In the genomic region with DNA sequence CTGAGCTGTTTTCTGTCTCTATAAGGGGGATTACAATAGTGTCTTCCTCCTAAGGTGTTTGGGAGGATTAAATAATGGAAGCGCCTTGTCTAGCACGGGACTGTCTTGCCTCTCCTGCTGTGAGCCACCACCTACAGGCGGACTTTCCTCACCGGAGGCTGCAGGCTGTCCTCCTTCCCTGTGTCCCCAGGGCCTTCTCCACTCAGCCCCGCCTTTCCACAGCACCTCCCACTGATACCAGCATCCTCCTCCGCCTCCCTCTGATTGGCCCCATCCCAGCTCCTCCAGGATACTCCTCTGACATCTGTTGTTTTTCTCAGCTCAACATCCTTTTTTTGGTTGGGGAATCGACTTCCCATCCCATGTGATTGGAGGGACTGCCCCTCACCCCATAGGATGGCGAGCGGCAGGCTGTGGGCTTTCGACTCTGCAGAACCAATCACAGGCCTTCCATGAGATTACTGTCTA, we compare ENCODE assay signal across 8 cellular contexts. TPM values are rescaled to one million over a fixed set of nuclear protein-coding genes. Genes with fewer than 3 reads are reported as not detected.
DNase-seq lines count a peak whose midpoint lies in the region; ATAC-seq, FAIRE-seq and TF ChIP-seq lines count a peak whose summit lies in the region.

No MANE protein-coding gene starts in this region.

- H3K4me1 Mint-ChIP-seq in CD8-positive, alpha-beta T cell (ENCODE audit: low read depth): peaks cover 29% of the 10 kb centered on the region

- CTCF ChIA-PET in CD8-positive, alpha-beta T cell (lab: Charles Lee): interaction anchor here (1.1 to 1.4 kb wide), 4 partner anchors 11 to 36 kb away, joined by 3 to 5 read pairs (median 4); a partner anchor contains a TSS
- CTCF ChIA-PET in HepG2 (lab: Yijun Ruan, JAX; ENCODE audit: low intra/inter-chr PET ratio, low total read pairs): no interaction called here

- no peak overlapping the region for H2AFZ ChIP-seq in HepG2 (ENCODE audit: low read length)

- no peak for TF ChIP-seq POLR2A in HepG2 (IDR thresholded peaks at IDR 0.05; ENCODE audit: insufficient read depth in 1 of 2, low read depth in 2 of 2, low read length in 2 of 2)

- H3K4me3 ChIP-seq in CD8-positive, alpha-beta T cell (ENCODE audit: low read depth, low read length): peak overlapping the region; percentile 65
- H3K4me3 ChIP-seq in WI38 (ENCODE audit: low read depth, low read length): peak overlapping the region; percentile 63
- peak overlapping the region; percentile 52 to 74 (median 52) for H3K4me3 ChIP-seq in HepG2 (replicated peaks in 1 of 3; ENCODE audit: insufficient read depth in 1 of 3, low read depth in 2 of 3, low read length in 3 of 3)

- no peaks in the 10 kb centered on the region for H3K9me3 Mint-ChIP-seq in CD8-positive, alpha-beta T cell

- H3K4me2 ChIP-seq in HepG2 (ENCODE audit: low read depth, low read length): peak overlapping the region; percentile 89

- H3K36me3 ChIP-seq in CD8-positive, alpha-beta T cell (ENCODE audit: insufficient read depth, low read length): no peaks in the 10 kb centered on the region
- no peaks in the 10 kb centered on the region; a peak in 1 of 5 replicates for H3K36me3 ChIP-seq in HepG2 (replicated peaks in 1 of 2; ENCODE audit: control insufficient read depth in 1 of 2, insufficient read depth in 2 of 2, low read length in 2 of 2)

- no peak for TF ChIP-seq EP300 in HepG2 (IDR thresholded peaks at IDR 0.05; ENCODE audit: low read depth in 2 of 2, low read length in 2 of 2)
- no peak for TF ChIP-seq EP300 in HepG2 (CRISPR knock-in tag; IDR thresholded peaks at IDR 0.05; ENCODE audit: borderline replicate concordance)

- intact Hi-C loops in CD8-positive, alpha-beta T cell (cut with DNase I, micrococcal nuclease): loop anchor here (1.0 to 10.0 kb wide), 12 partner anchors 22 to 354 kb away; a partner anchor contains a TSS
- intact Hi-C loops in HepG2 (cut with micrococcal nuclease; ENCODE audit: unreplicated experiment): no loop called here

- H3K4me1 ChIP-seq in CD8-positive, alpha-beta T cell (ENCODE audit: insufficient read depth, low read length): peaks cover 37% of the 10 kb centered on the region
- H3K4me1 ChIP-seq in HepG2 (ENCODE audit: insufficient read depth, low read length): peaks cover 38% of the 10 kb centered on the region

- no peak for FAIRE-seq in HepG2 (lab: Jason Lieb, UNC)

- TF ChIP-seq CTCF in CD8-positive, alpha-beta T cell (IDR thresholded peaks at IDR 0.05): no peak
- TF ChIP-seq CTCF in WI38 (IDR thresholded peaks at IDR 0.05; ENCODE audit: low read depth, low read length): no peak
- no peak for TF ChIP-seq CTCF in HepG2 (CRISPR knock-in tag; IDR thresholded peaks at IDR 0.05)

- no peaks in the 10 kb centered on the region for H3K9me3 ChIP-seq in CD8-positive, alpha-beta T cell (ENCODE audit: low read length)
- H3K9me3 ChIP-seq in HepG2 (ENCODE audit: low read length): no peaks in the 10 kb centered on the region

- in situ Hi-C loops in HepG2 (cut with HindIII; ENCODE audit: extremely low pct_ligation_motif_present, low pct_unique_long_range_greater_than_20kb): no loop called here

- WGBS in HepG2 (ENCODE audit: low lambda C conversion rate): 63% methylated on average over 10 of the region's 10 CpGs

- POLR2A ChIA-PET in CD8-positive, alpha-beta T cell (lab: Charles Lee): interaction anchor here (0.9 to 2.6 kb wide), 10 partner anchors 9 to 174 kb away, joined by 3 to 14 read pairs (median 4); a partner anchor contains a TSS
- POLR2A ChIA-PET in HepG2 (lab: Yijun Ruan, JAX): interaction anchor here (0.6 to 3.3 kb wide), 12 partner anchors 8 to 836 kb away, joined by 3 to 20 read pairs (median 4); a partner anchor contains a TSS

- H3K4me3 Mint-ChIP-seq in CD8-positive, alpha-beta T cell: peak overlapping the region; percentile 89

- peak overlapping the region; percentile 57; the same call in 1 of the 2 replicates for H3K9ac ChIP-seq in HepG2 (ENCODE audit: insufficient read depth, low read depth, low read length)

- H3K27ac Mint-ChIP-seq in CD8-positive, alpha-beta T cell: peak overlapping the region; percentile 74

- no peaks in the 10 kb centered on the region for H3K27me3 Mint-ChIP-seq in CD8-positive, alpha-beta T cell (ENCODE audit: low read depth)

- no peak for ATAC-seq in CD8-positive, alpha-beta T cell
- ATAC-seq in GM21526 (IDR thresholded peaks at IDR 0.05; ENCODE audit: low FRiP score, unreplicated experiment) (peak; percentile 3), HepG2 (peak; percentile 7; the same call in 2 of the 3 replicates)

- peak overlapping the region; percentile 37 for H3K27ac ChIP-seq in CD8-positive, alpha-beta T cell (ENCODE audit: low read depth, low read length)
- H3K27ac ChIP-seq in HepG2 (ENCODE audit: extremely low read length, insufficient read depth, low read length): no peak overlapping the region

- DNase-seq in CD8-positive, alpha-beta T cell: peak in 3 of 7 experiments; percentile 21 to 43 (median 31)
- DNase-seq in NCI-H2171 (lab: John Stamatoyannopoulos, UW) (peak; percentile 100), HepG2 (ENCODE audit: low spot score) (peak; percentile 20)
- peak; percentile 25 for DNase-seq in effector CD4-positive, alpha-beta T cell
- peak; percentile 19 to 29 for DNase-seq in stimulated activated CD8-positive, alpha-beta memory T cell treated with anti-CD3 and anti-CD28 coated beads, Interleukin-15, amount 100 ng/mL, for 48 hours (ENCODE audit: low read depth in 2 of 2)
- no peak for DNase-seq in NK-92 treated with Interleukin-12 subunit alpha and Interleukin-12 subunit beta, amount 100 ng/mL, for 24 hours (lab: John Stamatoyannopoulos, UW)

- peaks cover 7% of the 10 kb centered on the region for H3K79me2 ChIP-seq in HepG2 (ENCODE audit: insufficient read depth, low read length)

- TF ChIP-seq RAD21 in HepG2 (CRISPR knock-in tag; IDR thresholded peaks at IDR 0.05): no peak

- no TSS peak for BruUV-seq in HepG2 (replicated peaks; lab: Mats Ljungman, UMichigan)

- peaks cover 26% of the 10 kb centered on the region for H3K36me3 Mint-ChIP-seq in CD8-positive, alpha-beta T cell

- no peaks in the 10 kb centered on the region for H3K27me3 ChIP-seq in CD8-positive, alpha-beta T cell (ENCODE audit: insufficient read depth, low read length)
- H3K27me3 ChIP-seq in HepG2 (ENCODE audit: control insufficient read depth in 1 of 2, insufficient read depth in 2 of 2, low read length in 2 of 2): no peaks in the 10 kb centered on the region

- no peaks in the 10 kb centered on the region for H4K20me1 ChIP-seq in HepG2 (ENCODE audit: insufficient read depth, low read length)

RNA-seq across cellular contexts. Expression of a gene that starts 0.9 kb away (rescaled TPM):
- total RNA-seq in CD8-positive, alpha-beta T cell: 10 to 100 TPM; 25.5 to 29.6 TPM
- total RNA-seq in HepG2 (2016; rRNA removed; fragmentation: Illumina TruSeq; extraction: Trizol): 18.3 and 28.0 TPM in 2 replicates
- total RNA-seq in HepG2 (2016; cell fraction: cytosol; rRNA removed; fragmentation: Illumina TruSeq; extraction: Trizol; ENCODE audit: low read depth): 51.5 and 53.9 TPM in 2 replicates
- total RNA-seq in HepG2 (2016; cell fraction: insoluble cytoplasmic fraction; rRNA removed; fragmentation: Illumina TruSeq; extraction: Trizol): 16.7 and 27.4 TPM in 2 replicates
- 51.9 and 59.6 TPM in 2 replicates for total RNA-seq in HepG2 (2016; cell fraction: membrane; rRNA removed; fragmentation: Illumina TruSeq; extraction: Trizol)
- total RNA-seq in HepG2 (2016; cell fraction: nucleus; rRNA removed; fragmentation: Illumina TruSeq; extraction: Trizol): 16.4 and 20.2 TPM in 2 replicates
- polyA plus RNA-seq in HepG2 (2011; rRNA removed): 25.4 and 29.8 TPM in 2 replicates
- polyA plus RNA-seq in HepG2 (2011; cell fraction: cytosol; rRNA removed): 15.9 and 40.6 TPM in 2 replicates
- 29.4 and 31.6 TPM in 2 replicates for polyA plus RNA-seq in HepG2 (2011; cell fraction: nucleus; rRNA removed)
- 11.6 and 12.2 TPM in 2 replicates for polyA plus RNA-seq in HepG2 (2012)
- polyA plus RNA-seq in HepG2 (2016; cell fraction: cytosol; fragmentation: Illumina TruSeq; extraction: Trizol; ENCODE audit: low read depth): 84.8 and 87.3 TPM in 2 replicates
- polyA plus RNA-seq in HepG2 (2016; cell fraction: insoluble cytoplasmic fraction; fragmentation: Illumina TruSeq; extraction: Trizol; ENCODE audit: low read depth): 22.5 and 29.9 TPM in 2 replicates
- 72.3 and 73.2 TPM in 2 replicates for polyA plus RNA-seq in HepG2 (2016; cell fraction: membrane; fragmentation: Illumina TruSeq; extraction: Trizol; ENCODE audit: low read depth)
- 36.7 and 39.0 TPM in 2 replicates for polyA plus RNA-seq in HepG2 (2016; cell fraction: nucleus; fragmentation: Illumina TruSeq; extraction: Trizol; ENCODE audit: insufficient read depth, low read depth)
- 29.6 and 45.3 TPM in 2 replicates for polyA minus RNA-seq in HepG2 (2011; rRNA and poly(A)+ RNA removed; ENCODE audit: low replicate concordance)
- 11.2 and 11.3 TPM in 2 replicates for polyA minus RNA-seq in HepG2 (2011; cell fraction: cytosol; rRNA and poly(A)+ RNA removed)
- 6.6 and 8.6 TPM in 2 replicates for polyA minus RNA-seq in HepG2 (2011; cell fraction: nucleus; rRNA and poly(A)+ RNA removed)

RNA-seq across cellular contexts. Expression of a gene that starts 22.5 kb away (rescaled TPM):
- 1 to 10 TPM; 1.3 to 2.0 TPM for total RNA-seq in CD8-positive, alpha-beta T cell
- 8.3 and 13.2 TPM in 2 replicates for total RNA-seq in HepG2 (2016; rRNA removed; fragmentation: Illumina TruSeq; extraction: Trizol)
- 3.5 and 3.9 TPM in 2 replicates for total RNA-seq in HepG2 (2016; cell fraction: cytosol; rRNA removed; fragmentation: Illumina TruSeq; extraction: Trizol; ENCODE audit: low read depth)
- 7.5 and 13.4 TPM in 2 replicates for total RNA-seq in HepG2 (2016; cell fraction: insoluble cytoplasmic fraction; rRNA removed; fragmentation: Illumina TruSeq; extraction: Trizol)
- total RNA-seq in HepG2 (2016; cell fraction: membrane; rRNA removed; fragmentation: Illumina TruSeq; extraction: Trizol): 7.9 and 8.7 TPM in 2 replicates
- total RNA-seq in HepG2 (2016; cell fraction: nucleus; rRNA removed; fragmentation: Illumina TruSeq; extraction: Trizol): 9.4 and 10.2 TPM in 2 replicates
- polyA plus RNA-seq in HepG2 (2011; rRNA removed): 9.2 and 10.5 TPM in 2 replicates
- polyA plus RNA-seq in HepG2 (2011; cell fraction: cytosol; rRNA removed): 7.2 and 10.2 TPM in 2 replicates
- polyA plus RNA-seq in HepG2 (2011; cell fraction: nucleus; rRNA removed): 27.1 and 49.1 TPM in 2 replicates
- 5.4 and 6.9 TPM in 2 replicates for polyA plus RNA-seq in HepG2 (2012)
- polyA plus RNA-seq in HepG2 (2016; cell fraction: cytosol; fragmentation: Illumina TruSeq; extraction: Trizol; ENCODE audit: low read depth): 3.8 and 4.1 TPM in 2 replicates
- polyA plus RNA-seq in HepG2 (2016; cell fraction: insoluble cytoplasmic fraction; fragmentation: Illumina TruSeq; extraction: Trizol; ENCODE audit: low read depth): 13.4 and 15.9 TPM in 2 replicates
- 6.4 and 7.7 TPM in 2 replicates for polyA plus RNA-seq in HepG2 (2016; cell fraction: membrane; fragmentation: Illumina TruSeq; extraction: Trizol; ENCODE audit: low read depth)
- polyA plus RNA-seq in HepG2 (2016; cell fraction: nucleus; fragmentation: Illumina TruSeq; extraction: Trizol; ENCODE audit: insufficient read depth, low read depth): 38.0 and 40.4 TPM in 2 replicates
- polyA minus RNA-seq in HepG2 (2011; rRNA and poly(A)+ RNA removed; ENCODE audit: low replicate concordance): 23.6 and 48.2 TPM in 2 replicates
- 6.9 and 13.8 TPM in 2 replicates for polyA minus RNA-seq in HepG2 (2011; cell fraction: cytosol; rRNA and poly(A)+ RNA removed)
- polyA minus RNA-seq in HepG2 (2011; cell fraction: nucleus; rRNA and poly(A)+ RNA removed): 4.0 and 6.2 TPM in 2 replicates

RNA-seq across cellular contexts. Expression of a gene that starts 35.8 kb away (rescaled TPM):
- total RNA-seq in CD8-positive, alpha-beta T cell: 100 to 1,000 TPM; 243 to 260 TPM
- 611 and 724 TPM in 2 replicates for total RNA-seq in HepG2 (2016; rRNA removed; fragmentation: Illumina TruSeq; extraction: Trizol)
- 134 and 142 TPM in 2 replicates for total RNA-seq in HepG2 (2016; cell fraction: cytosol; rRNA removed; fragmentation: Illumina TruSeq; extraction: Trizol; ENCODE audit: low read depth)
- 623 and 704 TPM in 2 replicates for total RNA-seq in HepG2 (2016; cell fraction: insoluble cytoplasmic fraction; rRNA removed; fragmentation: Illumina TruSeq; extraction: Trizol)
- 360 and 385 TPM in 2 replicates for total RNA-seq in HepG2 (2016; cell fraction: membrane; rRNA removed; fragmentation: Illumina TruSeq; extraction: Trizol)
- total RNA-seq in HepG2 (2016; cell fraction: nucleus; rRNA removed; fragmentation: Illumina TruSeq; extraction: Trizol): 226 and 251 TPM in 2 replicates
- 72.8 and 94.2 TPM in 2 replicates for polyA plus RNA-seq in HepG2 (2011; rRNA removed)
- 44.1 and 56.3 TPM in 2 replicates for polyA plus RNA-seq in HepG2 (2011; cell fraction: cytosol; rRNA removed)
- polyA plus RNA-seq in HepG2 (2011; cell fraction: nucleus; rRNA removed): 48.5 and 49.6 TPM in 2 replicates
- polyA plus RNA-seq in HepG2 (2012): 275 and 331 TPM in 2 replicates
- polyA plus RNA-seq in HepG2 (2016; cell fraction: cytosol; fragmentation: Illumina TruSeq; extraction: Trizol; ENCODE audit: low read depth): 120 and 147 TPM in 2 replicates
- polyA plus RNA-seq in HepG2 (2016; cell fraction: insoluble cytoplasmic fraction; fragmentation: Illumina TruSeq; extraction: Trizol; ENCODE audit: low read depth): 668 and 723 TPM in 2 replicates
- polyA plus RNA-seq in HepG2 (2016; cell fraction: membrane; fragmentation: Illumina TruSeq; extraction: Trizol; ENCODE audit: low read depth): 247 and 252 TPM in 2 replicates
- polyA plus RNA-seq in HepG2 (2016; cell fraction: nucleus; fragmentation: Illumina TruSeq; extraction: Trizol; ENCODE audit: insufficient read depth, low read depth): 360 TPM in 2 replicates
- polyA minus RNA-seq in HepG2 (2011; rRNA and poly(A)+ RNA removed; ENCODE audit: low replicate concordance): 44.1 and 254 TPM in 2 replicates
- 141 and 156 TPM in 2 replicates for polyA minus RNA-seq in HepG2 (2011; cell fraction: cytosol; rRNA and poly(A)+ RNA removed)
- polyA minus RNA-seq in HepG2 (2011; cell fraction: nucleus; rRNA and poly(A)+ RNA removed): 82.4 and 87.9 TPM in 2 replicates

RNA-seq across cellular contexts. Expression of a gene that starts 46.9 kb away (rescaled TPM):
- total RNA-seq in CD8-positive, alpha-beta T cell: 10 to 100 TPM; 35.9 to 45.2 TPM
- total RNA-seq in HepG2 (2016; rRNA removed; fragmentation: Illumina TruSeq; extraction: Trizol): 7.7 and 9.1 TPM in 2 replicates
- total RNA-seq in HepG2 (2016; cell fraction: cytosol; rRNA removed; fragmentation: Illumina TruSeq; extraction: Trizol; ENCODE audit: low read depth): 3.8 TPM in 2 replicates
- total RNA-seq in HepG2 (2016; cell fraction: insoluble cytoplasmic fraction; rRNA removed; fragmentation: Illumina TruSeq; extraction: Trizol): 7.2 and 8.2 TPM in 2 replicates
- total RNA-seq in HepG2 (2016; cell fraction: membrane; rRNA removed; fragmentation: Illumina TruSeq; extraction: Trizol): 8.5 and 8.7 TPM in 2 replicates
- total RNA-seq in HepG2 (2016; cell fraction: nucleus; rRNA removed; fragmentation: Illumina TruSeq; extraction: Trizol): 5.5 and 5.8 TPM in 2 replicates
- 40.0 and 43.9 TPM in 2 replicates for polyA plus RNA-seq in HepG2 (2011; rRNA removed)
- polyA plus RNA-seq in HepG2 (2011; cell fraction: cytosol; rRNA removed): 20.7 and 30.4 TPM in 2 replicates
- polyA plus RNA-seq in HepG2 (2011; cell fraction: nucleus; rRNA removed): 40.7 and 47.4 TPM in 2 replicates
- polyA plus RNA-seq in HepG2 (2012): 12.9 and 16.4 TPM in 2 replicates
- polyA plus RNA-seq in HepG2 (2016; cell fraction: cytosol; fragmentation: Illumina TruSeq; extraction: Trizol; ENCODE audit: low read depth): 2.2 and 3.0 TPM in 2 replicates
- 7.0 and 8.8 TPM in 2 replicates for polyA plus RNA-seq in HepG2 (2016; cell fraction: insoluble cytoplasmic fraction; fragmentation: Illumina TruSeq; extraction: Trizol; ENCODE audit: low read depth)
- 5.5 and 6.2 TPM in 2 replicates for polyA plus RNA-seq in HepG2 (2016; cell fraction: membrane; fragmentation: Illumina TruSeq; extraction: Trizol; ENCODE audit: low read depth)
- polyA plus RNA-seq in HepG2 (2016; cell fraction: nucleus; fragmentation: Illumina TruSeq; extraction: Trizol; ENCODE audit: insufficient read depth, low read depth): 7.5 and 8.6 TPM in 2 replicates
- polyA minus RNA-seq in HepG2 (2011; rRNA and poly(A)+ RNA removed; ENCODE audit: low replicate concordance): 73.9 and 109 TPM in 2 replicates
- 18.8 and 24.2 TPM in 2 replicates for polyA minus RNA-seq in HepG2 (2011; cell fraction: cytosol; rRNA and poly(A)+ RNA removed)
- polyA minus RNA-seq in HepG2 (2011; cell fraction: nucleus; rRNA and poly(A)+ RNA removed): 12.8 and 14.9 TPM in 2 replicates
